Comparison of ENCODE assay signal across 30 cellular contexts in the genomic region with DNA sequence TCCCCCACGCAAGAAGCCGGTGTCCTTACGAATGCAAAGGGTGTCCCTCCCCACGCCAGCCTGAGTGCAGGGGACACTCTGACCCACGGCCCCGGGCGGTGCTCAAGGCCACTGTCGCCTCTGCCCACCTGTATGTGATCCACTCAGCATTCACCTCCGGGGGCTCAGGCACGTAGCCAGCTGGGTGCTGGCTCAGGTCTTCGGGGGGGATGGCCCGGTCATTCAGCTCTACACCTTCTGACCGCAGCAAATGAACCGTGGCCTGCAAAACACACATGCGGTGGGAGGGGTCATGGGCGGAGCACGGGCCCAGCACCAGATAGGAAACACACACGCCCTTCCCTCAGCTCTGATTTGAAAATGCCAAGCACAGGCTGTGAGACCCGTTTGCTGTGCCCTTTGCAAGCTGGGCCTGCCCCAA. TPM values are rescaled to one million over a fixed set of nuclear protein-coding genes. Genes with fewer than 3 reads are reported as not detected.
A peak's percentile ranks its signal among the peaks of the same experiment; 100 is the strongest.
DNase-seq lines count a peak whose midpoint lies in the region; ATAC-seq, FAIRE-seq and TF ChIP-seq lines count a peak whose summit lies in the region.
"Had no signal": no experiment of that assay in that cellular context is flagged by ENCODE, and none has a peak within 500 bp of the region (broad histone marks: within the 10 kb centered on the region; RNA-seq: fewer than 3 reads in every experiment).

No MANE protein-coding gene starts in this region.

- H3K4me1 Mint-ChIP-seq in astrocyte (ENCODE audit: low read depth, unreplicated experiment) = peaks cover 6% of the 10 kb centered on the region
- H3K4me1 Mint-ChIP-seq in neural progenitor cell = peaks cover 6% of the 10 kb centered on the region
- H3K4me1 Mint-ChIP-seq: activated CD4-positive, alpha-beta memory T cell treated with anti-CD3 and anti-CD28 coated beads, Interleukin-2, amount 10 ng/mL, durations not matched to agents 7 days and 5 days had no signal

- peaks cover 9% of the 10 kb centered on the region for H3K27me3 Mint-ChIP-seq in astrocyte (ENCODE audit: low read depth, unreplicated experiment)
- peaks cover 2% of the 10 kb centered on the region for H3K27me3 Mint-ChIP-seq in neural progenitor cell (ENCODE audit: insufficient read depth, low read depth)
- H3K27me3 Mint-ChIP-seq: activated CD4-positive, alpha-beta memory T cell treated with anti-CD3 and anti-CD28 coated beads, Interleukin-2, amount 10 ng/mL, durations not matched to agents 7 days and 5 days had no signal

- no peak for TF ChIP-seq CTCF in astrocyte (IDR thresholded peaks at IDR 0.05; ENCODE audit: insufficient read depth, low read depth, low read length)
- no peak for TF ChIP-seq CTCF in neural progenitor cell (IDR thresholded peaks at IDR 0.05)

- H3K4me3 ChIP-seq in astrocyte (ENCODE audit: insufficient read depth, low read depth, low read length) = no peak overlapping the region
- no peak overlapping the region for H3K4me3 ChIP-seq in neural progenitor cell
- H3K4me3 ChIP-seq: A549, gastrocnemius medialis, hepatocyte, thoracic aorta, vagina had no signal

- H3K4me1 ChIP-seq in astrocyte (ENCODE audit: insufficient read depth, low read length) (no peaks in the 10 kb centered on the region), neural progenitor cell (peaks cover 5% of the 10 kb centered on the region)
- H3K4me1 ChIP-seq: A549, gastrocnemius medialis, vagina had no signal

- H3K27ac Mint-ChIP-seq in astrocyte (ENCODE audit: unreplicated experiment) (peak overlapping the region; percentile 18), neural progenitor cell (peak overlapping the region; percentile 37)
- H3K27ac Mint-ChIP-seq: activated CD4-positive, alpha-beta memory T cell treated with anti-CD3 and anti-CD28 coated beads, Interleukin-2, amount 10 ng/mL, durations not matched to agents 7 days and 5 days; activated naive CD8-positive, alpha-beta T cell treated with anti-CD3 and anti-CD28 coated beads for 36 hours; dendritic cell treated with granulocyte-macrophage colony-stimulating factor and Interleukin-4, amounts not matched to agents 40 ng/mL and 50 ng/mL, for 4 days; nephron had no signal

- no peaks in the 10 kb centered on the region for H3K36me3 Mint-ChIP-seq in astrocyte (ENCODE audit: low read depth, unreplicated experiment)
- no peaks in the 10 kb centered on the region for H3K36me3 Mint-ChIP-seq in neural progenitor cell
- H3K36me3 Mint-ChIP-seq: activated naive CD8-positive, alpha-beta T cell treated with anti-CD3 and anti-CD28 coated beads for 36 hours had no signal

- H3K9me3 Mint-ChIP-seq in astrocyte (ENCODE audit: unreplicated experiment) = no peaks in the 10 kb centered on the region
- no peaks in the 10 kb centered on the region for H3K9me3 Mint-ChIP-seq in neural progenitor cell
- H3K9me3 Mint-ChIP-seq: activated CD4-positive, alpha-beta memory T cell treated with anti-CD3 and anti-CD28 coated beads, Interleukin-2, amount 10 ng/mL, durations not matched to agents 7 days and 5 days; activated naive CD8-positive, alpha-beta T cell treated with anti-CD3 and anti-CD28 coated beads for 36 hours; dendritic cell treated with granulocyte-macrophage colony-stimulating factor and Interleukin-4, amounts not matched to agents 40 ng/mL and 50 ng/mL, for 4 days; nephron had no signal

- H3K27ac ChIP-seq in astrocyte (ENCODE audit: low read depth, low read length) (no peak overlapping the region), neural progenitor cell (no peak overlapping the region)
- H3K27ac ChIP-seq: A549, gastrocnemius medialis, hepatocyte, RWPE1, thoracic aorta, vagina had no signal

- H3K9me3 ChIP-seq in astrocyte (ENCODE audit: insufficient read depth, low read depth, low read length) (no peaks in the 10 kb centered on the region), neural progenitor cell (ENCODE audit: low read depth) (no peaks in the 10 kb centered on the region)
- H3K9me3 ChIP-seq: A549, gastrocnemius medialis, thoracic aorta, vagina had no signal

- no peak overlapping the region for H3K4me3 Mint-ChIP-seq in astrocyte (ENCODE audit: unreplicated experiment)
- no peak overlapping the region for H3K4me3 Mint-ChIP-seq in neural progenitor cell
- H3K4me3 Mint-ChIP-seq: activated CD4-positive, alpha-beta memory T cell treated with anti-CD3 and anti-CD28 coated beads, Interleukin-2, amount 10 ng/mL, durations not matched to agents 7 days and 5 days; activated naive CD8-positive, alpha-beta T cell treated with anti-CD3 and anti-CD28 coated beads for 36 hours; dendritic cell treated with granulocyte-macrophage colony-stimulating factor and Interleukin-4, amounts not matched to agents 40 ng/mL and 50 ng/mL, for 4 days; nephron had no signal

- H3F3A ChIP-seq in neural progenitor cell (ENCODE audit: low read depth) = no peaks in the 10 kb centered on the region

- FAIRE-seq in astrocyte (lab: Jason Lieb, UNC) = no peak
- FAIRE-seq: A549, endometrium, GM19239, H54 had no signal

- H3K9ac ChIP-seq in astrocyte (ENCODE audit: low read length) = no peak overlapping the region
- H3K9ac ChIP-seq in neural progenitor cell = no peak overlapping the region

- H4K20me1 ChIP-seq in astrocyte (ENCODE audit: insufficient read depth, low read length) = no peaks in the 10 kb centered on the region
- no peaks in the 10 kb centered on the region for H4K20me1 ChIP-seq in neural progenitor cell (ENCODE audit: low read depth)

- H2AFZ ChIP-seq in astrocyte (ENCODE audit: low read depth, low read length) = no peak overlapping the region
- no peak overlapping the region for H2AFZ ChIP-seq in neural progenitor cell (replicated peaks)
- H2AFZ ChIP-seq: hepatocyte had no signal

- no peaks in the 10 kb centered on the region for H3K79me2 ChIP-seq in astrocyte (ENCODE audit: insufficient read depth, low read length)
- no peaks in the 10 kb centered on the region for H3K79me2 ChIP-seq in neural progenitor cell (ENCODE audit: low read depth)
- H3K79me2 ChIP-seq: hepatocyte had no signal

- H3K27me3 ChIP-seq in astrocyte (ENCODE audit: insufficient read depth, low read length) (no peaks in the 10 kb centered on the region), neural progenitor cell (no peaks in the 10 kb centered on the region)
- H3K27me3 ChIP-seq: hepatocyte, vagina had no signal

- H3K36me3 ChIP-seq in astrocyte (ENCODE audit: insufficient read depth, low read length) (no peaks in the 10 kb centered on the region), neural progenitor cell (no peaks in the 10 kb centered on the region)
- H3K36me3 ChIP-seq: gastrocnemius medialis, thoracic aorta, vagina had no signal

- DNase-seq in left ventricle myocardium superior = peak; percentile 9
- DNase-seq in left cardiac atrium = no peak
- DNase-seq in astrocyte (ENCODE audit: low read depth) = no peak
- DNase-seq in neural progenitor cell (ENCODE audit: low spot score) = no peak
- DNase-seq in NCI-H2227 treated with DMSO at 0.1 percent for 48 hours (lab: John Stamatoyannopoulos, UW) = no peak
- DNase-seq: activated CD4-positive, alpha-beta memory T cell treated with anti-CD3 and anti-CD28 coated beads, Interleukin-2, amount 10 ng/mL, durations not matched to agents 7 days and 5 days; activated CD4-positive, alpha-beta T cell treated with anti-CD3 and anti-CD28 coated beads for 1 hour; activated naive CD8-positive, alpha-beta T cell treated with anti-CD3 and anti-CD28 coated beads for 36 hours; caudate nucleus; DND-41; gastrocnemius medialis; NCI-H1417; NCI-H2081; NCI-H774; stimulated activated naive CD8-positive, alpha-beta T cell treated with anti-CD3 and anti-CD28 coated beads, Interleukin-15, Interleukin-2, amounts not matched to agents 100 U/mL and 50 U/mL, for 24 hours; T-helper 2 cell had no signal

- intact Hi-C loops in left ventricle myocardium superior (cut with micrococcal nuclease) = no loop called here
- intact Hi-C loops in left cardiac atrium (cut with DNase I) = no loop called here

- H3K4me2 ChIP-seq in astrocyte (ENCODE audit: low read length) (no peak overlapping the region), neural progenitor cell (no peak overlapping the region)
- H3K4me2 ChIP-seq: A549, hepatocyte had no signal

- ATAC-seq in left ventricle myocardium superior (no peak), left cardiac atrium (no peak), HG02678 (IDR thresholded peaks at IDR 0.05; ENCODE audit: unreplicated experiment) (no peak), GM19397 (IDR thresholded peaks at IDR 0.05; ENCODE audit: unreplicated experiment) (no peak), SK-N-SH treated with all-trans-retinoic acid at 6 μM for 48 hours (no peak)
- ATAC-seq: A549; gastrocnemius medialis; stimulated activated naive CD8-positive, alpha-beta T cell treated with anti-CD3 and anti-CD28 coated beads, Interleukin-15, Interleukin-2, amounts not matched to agents 100 U/mL and 50 U/mL, for 24 hours had no signal

TF ChIP-seq in SK-N-SH treated with all-trans-retinoic acid at 6 μM for 48 hours, 23 proteins besides CTCF, POLR2A, EP300 and RAD21 (continues in another document):
- TF ChIP-seq ZC3H10 (CRISPR knock-in tag; IDR thresholded peaks at IDR 0.05) (no peak), RARB (CRISPR knock-in tag; IDR thresholded peaks at IDR 0.05) (no peak), GLIS3 (CRISPR knock-in tag; IDR thresholded peaks at IDR 0.05) (no peak), ZFP30 (CRISPR knock-in tag; IDR thresholded peaks at IDR 0.05) (no peak), ZFP3 (CRISPR knock-in tag; IDR thresholded peaks at IDR 0.05) (no peak), ZNF70 (CRISPR knock-in tag; IDR thresholded peaks at IDR 0.05) (no peak), OSR1 (CRISPR knock-in tag; IDR thresholded peaks at IDR 0.05) (no peak), BACH2 (CRISPR knock-in tag; IDR thresholded peaks at IDR 0.05; ENCODE audit: borderline replicate concordance) (no peak), ISL1 (CRISPR knock-in tag; IDR thresholded peaks at IDR 0.05) (no peak), ZNF8 (CRISPR knock-in tag; IDR thresholded peaks at IDR 0.05) (no peak), ESRRG (CRISPR knock-in tag; IDR thresholded peaks at IDR 0.05) (no peak), POU6F1 (CRISPR knock-in tag; IDR thresholded peaks at IDR 0.05; ENCODE audit: borderline replicate concordance, low read depth) (no peak)

RNA-seq across cellular contexts. Expression of gene CFAP46, which starts 25.9 kb away (rescaled TPM):
- total RNA-seq in left ventricle myocardium superior (1.5 TPM), left cardiac atrium (1 to 10 TPM; 1.2 to 1.7 TPM), astrocyte (1.3 and 1.5 TPM in 2 replicates), neural progenitor cell (ENCODE audit: low replicate concordance) (1.6 and 4.6 TPM in 2 replicates)
- total RNA-seq: activated CD4-positive, alpha-beta memory T cell treated with anti-CD3 and anti-CD28 coated beads, Interleukin-2, amount 10 ng/mL, durations not matched to agents 7 days and 5 days; M059J; thoracic aorta; vagina had no signal
